ENCODE assay signal across 27 cellular contexts in the genomic region with DNA sequence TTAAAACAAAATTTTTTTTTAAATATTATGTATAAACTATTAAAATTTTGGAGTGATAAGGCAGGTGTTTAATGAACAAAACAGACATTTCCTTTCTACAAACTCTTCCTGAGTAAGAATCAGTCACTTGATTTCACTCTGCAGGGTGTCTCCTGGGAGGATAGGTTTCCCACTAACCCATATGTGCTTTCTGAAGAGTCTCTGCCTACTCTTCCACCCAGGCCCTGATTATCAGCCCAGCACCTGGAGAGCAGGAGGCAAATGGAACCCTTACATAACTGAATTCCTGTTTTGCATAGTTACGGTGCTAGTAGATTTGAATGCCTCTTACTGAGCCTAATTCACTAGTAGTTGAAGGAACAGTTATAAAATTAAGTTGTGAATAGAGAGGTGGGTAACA.
"Had no signal": no experiment of that assay in that cellular context is flagged by ENCODE, and none has a peak within 500 bp of the region (broad histone marks: within the 10 kb centered on the region; RNA-seq: fewer than 3 reads in every experiment).

No MANE protein-coding gene starts in this region.

- DNase-seq: activated CD4-positive, alpha-beta T cell treated with anti-CD3 and anti-CD28 coated beads for 48 hours; activated CD4-positive, alpha-beta T cell treated with anti-CD3 and anti-CD28 coated beads, Interleukin-2, amount 50 U/mL, for 4 hours; activated CD4-positive, CD25-positive, alpha-beta regulatory T cell treated with anti-CD3 and anti-CD28 coated beads, Interleukin-2, amount 50 U/mL, for 72 hours; activated CD8-positive, alpha-beta memory T cell treated with anti-CD3 and anti-CD28 coated beads, Interleukin-2, amount 50 U/mL, for 48 hours; activated CD8-positive, alpha-beta T cell treated with anti-CD3 and anti-CD28 coated beads, Interleukin-2, amount 10 ng/mL, durations not matched to agents 7 days and 5 days; activated effector memory CD4-positive, alpha-beta T cell treated with anti-CD3 and anti-CD28 coated beads, Interleukin-2, amount 50 U/mL, for 16 hours; activated naive CD4-positive, alpha-beta T cell treated with anti-CD3 and anti-CD28 coated beads, Interleukin-2, amount 10 ng/mL, durations not matched to agents 7 days and 5 days; activated naive CD8-positive, alpha-beta T cell treated with anti-CD3 and anti-CD28 coated beads for 36 hours; activated T-cell treated with anti-CD3 and anti-CD28 coated beads, Interleukin-2, amount 50 U/mL, for 24 hours; brain microvascular endothelial cell; Kasumi-1; KBM-7; NCI-H1105 treated with DMSO at 0.1 percent for 48 hours; NCI-H146; NCI-H187 treated with DMSO at 0.1 percent for 48 hours; NCI-H2107; NCI-H2227 treated with DMSO at 0.1 percent for 48 hours; NCI-H446 treated with DMSO at 0.1 percent for 48 hours; NCI-H526 treated with DMSO at 0.1 percent for 48 hours; Peyer's patch; Right ventricle myocardium superior; SJCRH30; SK-N-SH; T-helper 1 cell had no signal

- H3K4me2 ChIP-seq: SK-N-SH had no signal

- H3K36me3 ChIP-seq: brain microvascular endothelial cell, cardiac muscle cell, Peyer's patch, SJCRH30 had no signal

- ATAC-seq: activated CD8-positive, alpha-beta T cell treated with anti-CD3 and anti-CD28 coated beads, Interleukin-2, amount 10 ng/mL, durations not matched to agents 7 days and 5 days had no signal

- H3K4me1 ChIP-seq: Peyer's patch, SJCRH30 had no signal

- H3K9me2 ChIP-seq: SK-N-SH had no signal

- H3K27ac ChIP-seq: brain microvascular endothelial cell, cardiac muscle cell, Peyer's patch, RWPE1, SJCRH30 had no signal

- H3K4me3 Mint-ChIP-seq: activated CD8-positive, alpha-beta T cell treated with anti-CD3 and anti-CD28 coated beads, Interleukin-2, amount 10 ng/mL, durations not matched to agents 7 days and 5 days; activated naive CD4-positive, alpha-beta T cell treated with anti-CD3 and anti-CD28 coated beads, Interleukin-2, amount 10 ng/mL, durations not matched to agents 7 days and 5 days; activated naive CD8-positive, alpha-beta T cell treated with anti-CD3 and anti-CD28 coated beads for 36 hours; activated T-cell treated with anti-CD3 and anti-CD28 coated beads, Interleukin-2, amount 50 U/mL, for 24 hours; activated T-helper 1 cell treated with anti-CD3 and anti-CD28 coated beads, Interleukin-12 subunit alpha, Interleukin-12 subunit beta, Interleukin-2, Interleukin-4 antibody, amounts not matched to agents 30 ng/mL and 10 ng/mL and 1 ng/mL, durations not matched to agents 14 hours and 24 hours and 36 hours had no signal

- H3K36me3 Mint-ChIP-seq: activated naive CD4-positive, alpha-beta T cell treated with anti-CD3 and anti-CD28 coated beads, Interleukin-2, amount 10 ng/mL, durations not matched to agents 7 days and 5 days; activated naive CD8-positive, alpha-beta T cell treated with anti-CD3 and anti-CD28 coated beads for 36 hours had no signal

- H3K27me3 Mint-ChIP-seq: activated naive CD4-positive, alpha-beta T cell treated with anti-CD3 and anti-CD28 coated beads, Interleukin-2, amount 10 ng/mL, durations not matched to agents 7 days and 5 days; activated naive CD8-positive, alpha-beta T cell treated with anti-CD3 and anti-CD28 coated beads for 36 hours; activated T-cell treated with anti-CD3 and anti-CD28 coated beads, Interleukin-2, amount 50 U/mL, for 24 hours had no signal

- H3K4me1 Mint-ChIP-seq: activated naive CD4-positive, alpha-beta T cell treated with anti-CD3 and anti-CD28 coated beads, Interleukin-2, amount 10 ng/mL, durations not matched to agents 7 days and 5 days; activated naive CD8-positive, alpha-beta T cell treated with anti-CD3 and anti-CD28 coated beads for 36 hours had no signal

- H3K27ac Mint-ChIP-seq: activated CD8-positive, alpha-beta T cell treated with anti-CD3 and anti-CD28 coated beads, Interleukin-2, amount 10 ng/mL, durations not matched to agents 7 days and 5 days; activated naive CD4-positive, alpha-beta T cell treated with anti-CD3 and anti-CD28 coated beads, Interleukin-2, amount 10 ng/mL, durations not matched to agents 7 days and 5 days; activated naive CD8-positive, alpha-beta T cell treated with anti-CD3 and anti-CD28 coated beads for 36 hours; activated T-cell treated with anti-CD3 and anti-CD28 coated beads, Interleukin-2, amount 50 U/mL, for 24 hours; activated T-helper 1 cell treated with anti-CD3 and anti-CD28 coated beads, Interleukin-12 subunit alpha, Interleukin-12 subunit beta, Interleukin-2, Interleukin-4 antibody, amounts not matched to agents 30 ng/mL and 10 ng/mL and 1 ng/mL, durations not matched to agents 14 hours and 24 hours and 36 hours had no signal

- H3K27me3 ChIP-seq: brain microvascular endothelial cell, cardiac muscle cell, Peyer's patch had no signal

- H3K4me3 ChIP-seq: cardiac muscle cell, Peyer's patch, SJCRH30 had no signal
